In the genomic region with DNA sequence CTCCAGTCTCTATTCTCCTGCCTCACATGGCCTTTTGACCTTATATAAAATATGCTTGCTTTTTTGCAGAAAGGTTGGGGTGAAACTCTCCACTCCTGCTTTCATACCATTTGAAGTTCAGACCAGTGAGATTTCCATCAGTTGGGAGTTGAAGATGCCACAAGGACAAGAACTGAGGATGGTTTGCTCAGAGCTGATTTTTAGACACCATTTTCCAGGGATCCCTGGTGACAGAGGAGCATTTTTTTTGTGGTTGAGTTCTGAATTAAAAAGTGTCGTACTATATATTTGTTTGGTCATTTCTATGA, we compare ENCODE assay signal across 11 cellular contexts. TPM values are rescaled to one million over a fixed set of nuclear protein-coding genes. Genes with fewer than 3 reads are reported as not detected.
A peak's percentile ranks its signal among the peaks of the same experiment; 100 is the strongest.
DNase-seq lines count a peak whose midpoint lies in the region; ATAC-seq and TF ChIP-seq lines count a peak whose summit lies in the region.
"Had no signal": no experiment of that assay in that cellular context is flagged by ENCODE, and none has a peak within 500 bp of the region (broad histone marks: within the 10 kb centered on the region; RNA-seq: fewer than 3 reads in every experiment).

No MANE protein-coding gene starts in this region.

- TF ChIP-seq CTCF in PC-9 (conservative IDR thresholded peaks at IDR 0.05) (no peak), neural progenitor cell (IDR thresholded peaks at IDR 0.05) (no peak), transverse colon (IDR thresholded peaks at IDR 0.05) (no peak)

- WGBS in transverse colon (ENCODE audit: low coverage in 1 of 2), 2 donors = 52 to 83% methylated on average over 1 of the region's 1 CpG

- CTCF ChIA-PET in PC-9 (lab: Charles Lee) = no interaction called here
- CTCF ChIA-PET in naive thymus-derived CD4-positive, alpha-beta T cell (lab: Charles Lee) = no interaction called here

- no peak overlapping the region for H3K9ac ChIP-seq in neural progenitor cell

- in situ Hi-C loops in transverse colon (cut with MboI; ENCODE audit: low pct_ligation_motif_present in 1 of 4, low pct_unique_long_range_greater_than_20kb in 1 of 4, low sequenced_read_pairs in 3 of 4) = no loop called here

- H3K79me2 ChIP-seq in PC-9 (ENCODE audit: low read depth) = no peaks in the 10 kb centered on the region
- H3K79me2 ChIP-seq in neural progenitor cell (ENCODE audit: low read depth) = no peaks in the 10 kb centered on the region

- TSS peak; percentile 60 for BruUV-seq in PC-9 (replicated peaks; lab: Mats Ljungman, UMichigan)

- H3K27ac Mint-ChIP-seq in neural progenitor cell = no peak overlapping the region
- H3K27ac Mint-ChIP-seq in naive thymus-derived CD4-positive, alpha-beta T cell = no peak overlapping the region
- H3K27ac Mint-ChIP-seq: activated naive CD4-positive, alpha-beta T cell treated with anti-CD3 and anti-CD28 coated beads, Interleukin-2, amount 50 U/mL, for 24 hours; CD8-positive, alpha-beta memory T cell had no signal

- no peak for TF ChIP-seq EP300 in transverse colon (IDR thresholded peaks at IDR 0.05; ENCODE audit: low read depth)

- H3K27me3 ChIP-seq in PC-9 (ENCODE audit: insufficient read depth, low read depth) (no peaks in the 10 kb centered on the region), neural progenitor cell (no peaks in the 10 kb centered on the region), transverse colon (no peaks in the 10 kb centered on the region)
- H3K27me3 ChIP-seq in naive thymus-derived CD4-positive, alpha-beta T cell (ENCODE audit: control insufficient read depth in 2 of 2, insufficient read depth in 2 of 2, low read length in 2 of 2) = no peaks in the 10 kb centered on the region

- H3K9me3 ChIP-seq in PC-9 (ENCODE audit: insufficient read depth, low read depth) (peaks cover 15% of the 10 kb centered on the region), neural progenitor cell (ENCODE audit: low read depth) (no peaks in the 10 kb centered on the region), transverse colon (no peaks in the 10 kb centered on the region)
- H3K9me3 ChIP-seq in naive thymus-derived CD4-positive, alpha-beta T cell (ENCODE audit: control insufficient read depth in 2 of 3, low read length in 3 of 3) = no peaks in the 10 kb centered on the region

- no peak for ATAC-seq in naive thymus-derived CD4-positive, alpha-beta T cell
- ATAC-seq in GM21528 (IDR thresholded peaks at IDR 0.05; ENCODE audit: low FRiP score, unreplicated experiment) = no peak

- DNase-seq in PC-9 (peak in 1 of 2 experiments; percentile 33), epithelial cell of prostate (ENCODE audit: low read depth, low spot score) (no peak), neural progenitor cell (ENCODE audit: low spot score) (no peak), transverse colon (no peak), SW480 (ENCODE audit: low spot score) (no peak)
- no peak for DNase-seq in naive thymus-derived CD4-positive, alpha-beta T cell
- DNase-seq: CD8-positive, alpha-beta memory T cell; NCI-H1436 treated with DMSO at 0.1 percent for 48 hours; NCI-H524 had no signal

- peak overlapping the region; percentile 95 for H3K4me2 ChIP-seq in PC-9
- H3K4me2 ChIP-seq in neural progenitor cell = no peak overlapping the region

- H2AFZ ChIP-seq in PC-9 (peak overlapping the region; percentile 53; the same call in 1 of the 2 replicates), neural progenitor cell (replicated peaks) (peak overlapping the region; percentile 37)

- H4K20me1 ChIP-seq in PC-9 (ENCODE audit: insufficient read depth) = no peaks in the 10 kb centered on the region
- no peaks in the 10 kb centered on the region for H4K20me1 ChIP-seq in neural progenitor cell (ENCODE audit: low read depth)

- H3K4me1 Mint-ChIP-seq in neural progenitor cell = peaks cover 10% of the 10 kb centered on the region
- H3K4me1 Mint-ChIP-seq in naive thymus-derived CD4-positive, alpha-beta T cell = no peaks in the 10 kb centered on the region
- H3K4me1 Mint-ChIP-seq: activated naive CD4-positive, alpha-beta T cell treated with anti-CD3 and anti-CD28 coated beads, Interleukin-2, amount 50 U/mL, for 24 hours; CD8-positive, alpha-beta memory T cell had no signal

- intact Hi-C loops in PC-9 (cut with micrococcal nuclease; ENCODE audit: unreplicated experiment) (loop anchor here (1.0 to 5.0 kb wide), 7 partner anchors 9 to 427 kb away; partner anchors contain the start of genes RNF13, TM4SF1 and WWTR1), transverse colon (cut with DNase I; ENCODE audit: low total_unique reads) (no loop called here)
- intact Hi-C loops in naive thymus-derived CD4-positive, alpha-beta T cell (cut with micrococcal nuclease) = no loop called here

- H3K9me2 ChIP-seq in PC-9 (ENCODE audit: insufficient read depth) = no peaks in the 10 kb centered on the region

- H3K9me3 Mint-ChIP-seq in neural progenitor cell = peaks cover 20% of the 10 kb centered on the region
- peaks cover 0 to 7% (median under 1%) of the 10 kb centered on the region in 11 donors for H3K9me3 Mint-ChIP-seq in naive thymus-derived CD4-positive, alpha-beta T cell
- H3K9me3 Mint-ChIP-seq: activated naive CD4-positive, alpha-beta T cell treated with anti-CD3 and anti-CD28 coated beads, Interleukin-2, amount 50 U/mL, for 24 hours; CD8-positive, alpha-beta memory T cell had no signal

- peaks cover 7% of the 10 kb centered on the region for H3K27me3 Mint-ChIP-seq in neural progenitor cell (ENCODE audit: insufficient read depth, low read depth)
- H3K27me3 Mint-ChIP-seq in naive thymus-derived CD4-positive, alpha-beta T cell = peaks cover 6 to 21% (median 11%) of the 10 kb centered on the region in 5 donors

- POLR2A ChIA-PET in PC-9 (lab: Charles Lee; ENCODE audit: unreplicated experiment) = interaction anchor here (0.5 to 0.6 kb wide), 3 partner anchors 12 to 75 kb away, joined by 3 to 14 read pairs (median 5); no protein-coding TSS in a partner anchor
- POLR2A ChIA-PET in naive thymus-derived CD4-positive, alpha-beta T cell (lab: Charles Lee) = no interaction called here

- no peak for TF ChIP-seq POLR2A in transverse colon (IDR thresholded peaks at IDR 0.05)

- H3K27ac ChIP-seq in PC-9 (peak overlapping the region; percentile 100), epithelial cell of prostate (peak overlapping the region; percentile 96), neural progenitor cell (no peak overlapping the region), transverse colon (peak overlapping the region; percentile 10 to 47 (median 28))
- no peak overlapping the region for H3K27ac ChIP-seq in naive thymus-derived CD4-positive, alpha-beta T cell (ENCODE audit: low read depth, low read length)

- H3F3A ChIP-seq in PC-9 (ENCODE audit: insufficient read depth, low read depth) = peaks cover 64% of the 10 kb centered on the region
- H3F3A ChIP-seq in neural progenitor cell (ENCODE audit: low read depth) = no peaks in the 10 kb centered on the region

- peaks cover 5% of the 10 kb centered on the region for H3K36me3 Mint-ChIP-seq in neural progenitor cell
- peaks cover 0 to 6% (median 0%) of the 10 kb centered on the region in 5 donors for H3K36me3 Mint-ChIP-seq in naive thymus-derived CD4-positive, alpha-beta T cell
- H3K36me3 Mint-ChIP-seq: CD8-positive, alpha-beta memory T cell had no signal

- H3K36me3 ChIP-seq in PC-9 (ENCODE audit: low read depth) (peaks cover 5% of the 10 kb centered on the region; the same call in 1 of the 2 replicates), neural progenitor cell (no peaks in the 10 kb centered on the region), transverse colon (no peaks in the 10 kb centered on the region)
- no peaks in the 10 kb centered on the region for H3K36me3 ChIP-seq in naive thymus-derived CD4-positive, alpha-beta T cell (ENCODE audit: control insufficient read depth in 2 of 3, insufficient read depth in 3 of 3, low read length in 3 of 3)

- H3K4me3 ChIP-seq in PC-9 (peak overlapping the region; percentile 47; the same call in 1 of the 2 replicates), neural progenitor cell (no peak overlapping the region), transverse colon (no peak overlapping the region)
- no peak overlapping the region for H3K4me3 ChIP-seq in naive thymus-derived CD4-positive, alpha-beta T cell (ENCODE audit: low read length)

- H3K4me1 ChIP-seq in PC-9 (replicated peaks; ENCODE audit: insufficient read depth) (peaks cover 85% of the 10 kb centered on the region), neural progenitor cell (no peaks in the 10 kb centered on the region), transverse colon (peaks cover 0 to 15% (median 7%) of the 10 kb centered on the region in 4 donors)
- no peaks in the 10 kb centered on the region for H3K4me1 ChIP-seq in naive thymus-derived CD4-positive, alpha-beta T cell (ENCODE audit: control insufficient read depth in 2 of 2, insufficient read depth in 2 of 2, low read length in 2 of 2)

- H3K4me3 Mint-ChIP-seq in neural progenitor cell = no peak overlapping the region
- H3K4me3 Mint-ChIP-seq in naive thymus-derived CD4-positive, alpha-beta T cell = no peak overlapping the region
- H3K4me3 Mint-ChIP-seq: activated naive CD4-positive, alpha-beta T cell treated with anti-CD3 and anti-CD28 coated beads, Interleukin-2, amount 50 U/mL, for 24 hours had no signal

RNA-seq across cellular contexts. Expression of gene TM4SF1, which starts 8.8 kb away (rescaled TPM):
- total RNA-seq in PC-9 (2021) = 146 and 225 TPM in 2 replicates
- not detected in 2 replicates for total RNA-seq in neural progenitor cell (ENCODE audit: low replicate concordance)
- total RNA-seq in transverse colon = 100 to 1,000 TPM in 1 of 4 donors, 10 to 100 TPM in 3; 21.3 to 109 (median 32.3) TPM
- total RNA-seq in naive thymus-derived CD4-positive, alpha-beta T cell = not detected
- polyA plus RNA-seq in naive thymus-derived CD4-positive, alpha-beta T cell = not detected
- polyA plus RNA-seq: CD8-positive, alpha-beta memory T cell had no signal

RNA-seq across cellular contexts. Expression of gene TM4SF18, which starts 52.8 kb away (rescaled TPM):
- total RNA-seq in PC-9 (2021) (not detected in 2 replicates), neural progenitor cell (ENCODE audit: low replicate concordance) (not detected in 2 replicates), transverse colon (1 to 10 TPM in 1 of 4 donors, under 1 TPM in 2, not detected in 1; 0.80 to 1.4 (median 0.82) TPM)
- total RNA-seq in naive thymus-derived CD4-positive, alpha-beta T cell = not detected
- not detected for polyA plus RNA-seq in naive thymus-derived CD4-positive, alpha-beta T cell
- total RNA-seq: CD8-positive, alpha-beta memory T cell had no signal
- polyA plus RNA-seq: CD8-positive, alpha-beta memory T cell had no signal

Comparison
In these comparisons a context has a peak if more than half of its experiments do, and no peak if none do; other contexts are left out.
1. H3K27ac ChIP-seq: peak in PC-9 (single experiment), epithelial cell of prostate (single experiment) and transverse colon (4 of 4); none in neural progenitor cell (single experiment) and naive thymus-derived CD4-positive, alpha-beta T cell (single experiment).
2. RNA of gene TM4SF1, which starts 8.8 kb away (total RNA-seq): 146 to 225 TPM in PC-9 and 21.3 to 109 TPM in transverse colon; not detected in neural progenitor cell and not detected in naive thymus-derived CD4-positive, alpha-beta T cell; every median in the first group is over 10 times any median in the second.